Comparison of ENCODE assay signal across 19 cellular contexts in the genomic region with DNA sequence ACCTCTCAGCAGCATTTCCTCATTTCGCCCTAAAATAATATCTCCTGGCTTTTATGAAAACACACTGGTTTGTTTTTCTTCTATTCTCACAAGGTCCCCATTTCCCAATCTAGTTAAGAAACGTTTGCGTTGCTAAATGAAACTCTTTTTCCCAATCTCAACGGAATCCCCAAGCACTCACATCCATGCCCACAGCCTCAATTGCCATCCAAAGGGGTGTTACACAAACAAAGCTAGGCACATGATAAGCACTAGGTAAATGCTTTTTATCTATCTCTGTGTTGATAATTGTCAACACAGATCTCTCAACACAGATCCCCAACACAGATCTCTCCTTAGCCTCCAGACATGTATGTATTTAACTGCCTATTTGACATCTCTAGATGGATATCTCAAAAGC. TPM values are rescaled to one million over a fixed set of nuclear protein-coding genes. Genes with fewer than 3 reads are reported as not detected.
A peak's percentile ranks its signal among the peaks of the same experiment; 100 is the strongest.
DNase-seq lines count a peak whose midpoint lies in the region; FAIRE-seq and TF ChIP-seq lines count a peak whose summit lies in the region.
"Had no signal": no experiment of that assay in that cellular context is flagged by ENCODE, and none has a peak within 500 bp of the region (broad histone marks: within the 10 kb centered on the region; RNA-seq: fewer than 3 reads in every experiment).

No MANE protein-coding gene starts in this region.

- H3K36me3 ChIP-seq in Caco-2 (ENCODE audit: control insufficient read depth, insufficient read depth, low read length) (no peaks in the 10 kb centered on the region; the same call in 1 of the 2 replicates), bronchial epithelial cell (ENCODE audit: control insufficient read depth, insufficient read depth, low read length) (no peaks in the 10 kb centered on the region), neutrophil (no peaks in the 10 kb centered on the region)
- H3K36me3 ChIP-seq: BE2C had no signal

- intact Hi-C loops in Caco-2 (cut with micrococcal nuclease; ENCODE audit: unreplicated experiment): loop anchor here (1.0 to 2.0 kb wide), 2 partner anchors 41 to 48 kb away; no protein-coding TSS in a partner anchor
- intact Hi-C loops in activated CD4-positive, alpha-beta memory T cell treated with anti-CD3 and anti-CD28 coated beads for 36 hours (cut with micrococcal nuclease): no loop called here

- H3K27ac Mint-ChIP-seq in Caco-2 (ENCODE audit: unreplicated experiment): no peak overlapping the region
- no peak overlapping the region for H3K27ac Mint-ChIP-seq in activated CD4-positive, alpha-beta memory T cell treated with anti-CD3 and anti-CD28 coated beads for 36 hours
- H3K27ac Mint-ChIP-seq: CD4-positive, CD25-positive, alpha-beta regulatory T cell; H9 had no signal

- H3K27me3 ChIP-seq in Caco-2 (replicated peaks; ENCODE audit: control insufficient read depth, insufficient read depth, low read length) (no peaks in the 10 kb centered on the region), bronchial epithelial cell (ENCODE audit: control insufficient read depth, insufficient read depth, low read length) (no peaks in the 10 kb centered on the region), neutrophil (peaks cover 2% of the 10 kb centered on the region)

- no peak for TF ChIP-seq CTCF in Caco-2 (IDR thresholded peaks at IDR 0.05; ENCODE audit: insufficient read depth in 1 of 2, low read depth in 1 of 2, low read length in 1 of 2, severe bottlenecking in 1 of 2, unreplicated experiment in 1 of 2)
- TF ChIP-seq CTCF in bronchial epithelial cell (IDR thresholded peaks at IDR 0.05; ENCODE audit: insufficient read depth, low read length, severe bottlenecking): no peak
- no peak for TF ChIP-seq CTCF in neutrophil (IDR thresholded peaks at IDR 0.05)

- peak in 1 of 2 experiments; percentile 55 for DNase-seq in Caco-2
- DNase-seq in D341Med (ENCODE audit: low spot score): peak; percentile 3
- DNase-seq in bronchial epithelial cell (ENCODE audit: low read depth): no peak
- no peak for DNase-seq in activated CD4-positive, alpha-beta memory T cell treated with anti-CD3 and anti-CD28 coated beads for 36 hours
- no peak for DNase-seq in NCI-H2227 (lab: John Stamatoyannopoulos, UW; ENCODE audit: unreplicated experiment)
- DNase-seq: ACHN; BE2C; C1 segment of cervical spinal cord; CD4-positive, CD25-positive, alpha-beta regulatory T cell; CD8-positive, alpha-beta memory T cell; COR-L47; DMS153; DMS79 treated with DMSO at 0.1 percent for 48 hours; GF-D8; H9 had no signal

- CTCF ChIA-PET in Caco-2 (lab: Charles Lee): no interaction called here
- CTCF ChIA-PET in activated CD4-positive, alpha-beta memory T cell treated with anti-CD3 and anti-CD28 coated beads for 36 hours (lab: Charles Lee): interaction anchor here (0.6 kb wide), 1 partner anchor 1851 kb away, joined by 3 read pairs; no protein-coding TSS in a partner anchor

- no peaks in the 10 kb centered on the region for H3K27me3 Mint-ChIP-seq in Caco-2 (ENCODE audit: insufficient read depth, unreplicated experiment)
- peaks cover 8% of the 10 kb centered on the region for H3K27me3 Mint-ChIP-seq in activated CD4-positive, alpha-beta memory T cell treated with anti-CD3 and anti-CD28 coated beads for 36 hours

- peak overlapping the region; percentile 2 for H3K27ac ChIP-seq in neutrophil

- no TSS peak for BruUV-seq in Caco-2 (replicated peaks; lab: Mats Ljungman, UMichigan)

- peak overlapping the region; percentile 10 for H3K4me3 Mint-ChIP-seq in Caco-2 (ENCODE audit: unreplicated experiment)
- H3K4me3 Mint-ChIP-seq in activated CD4-positive, alpha-beta memory T cell treated with anti-CD3 and anti-CD28 coated beads for 36 hours: no peak overlapping the region
- H3K4me3 Mint-ChIP-seq: CD4-positive, CD25-positive, alpha-beta regulatory T cell; CD8-positive, alpha-beta memory T cell; H9 had no signal

- H3K9me3 Mint-ChIP-seq in Caco-2 (ENCODE audit: unreplicated experiment): no peaks in the 10 kb centered on the region
- H3K9me3 Mint-ChIP-seq in activated CD4-positive, alpha-beta memory T cell treated with anti-CD3 and anti-CD28 coated beads for 36 hours: no peaks in the 10 kb centered on the region
- H3K9me3 Mint-ChIP-seq: CD8-positive, alpha-beta memory T cell; H9 had no signal

- H3K4me1 Mint-ChIP-seq in Caco-2 (ENCODE audit: low read depth, unreplicated experiment): peaks cover 19% of the 10 kb centered on the region
- H3K4me1 Mint-ChIP-seq in activated CD4-positive, alpha-beta memory T cell treated with anti-CD3 and anti-CD28 coated beads for 36 hours (ENCODE audit: low read depth): no peaks in the 10 kb centered on the region
- H3K4me1 Mint-ChIP-seq: CD4-positive, CD25-positive, alpha-beta regulatory T cell; CD8-positive, alpha-beta memory T cell; H9 had no signal

- no peak overlapping the region for H3K4me3 ChIP-seq in Caco-2 (ENCODE audit: low read depth, low read length)
- H3K4me3 ChIP-seq in bronchial epithelial cell (ENCODE audit: low read depth, low read length): no peak overlapping the region
- no peak overlapping the region for H3K4me3 ChIP-seq in neutrophil (ENCODE audit: low read depth in 1 of 2, low read length in 1 of 2)

- no peaks in the 10 kb centered on the region for H3K36me3 Mint-ChIP-seq in Caco-2 (ENCODE audit: insufficient read depth, unreplicated experiment)
- H3K36me3 Mint-ChIP-seq in activated CD4-positive, alpha-beta memory T cell treated with anti-CD3 and anti-CD28 coated beads for 36 hours: no peaks in the 10 kb centered on the region
- H3K36me3 Mint-ChIP-seq: CD4-positive, CD25-positive, alpha-beta regulatory T cell; CD8-positive, alpha-beta memory T cell had no signal

- FAIRE-seq in bronchial epithelial cell (lab: Jason Lieb, UNC): peak; percentile 73
- FAIRE-seq: A204.1, GM19239, H1 had no signal

- H3K9me3 ChIP-seq in Caco-2 (no peaks in the 10 kb centered on the region), neutrophil (no peaks in the 10 kb centered on the region)
- H3K9me3 ChIP-seq: BE2C had no signal

- H3K4me1 ChIP-seq in Caco-2 (no peaks in the 10 kb centered on the region), neutrophil (ENCODE audit: control insufficient read depth in 1 of 2, insufficient read depth in 1 of 2, low read depth in 1 of 2, low read length in 1 of 2) (peaks cover 31 to 34% of the 10 kb centered on the region in 2 experiments)
- H3K4me1 ChIP-seq: BE2C had no signal

- POLR2A ChIA-PET in Caco-2 (lab: Charles Lee): no interaction called here
- POLR2A ChIA-PET in activated CD4-positive, alpha-beta memory T cell treated with anti-CD3 and anti-CD28 coated beads for 36 hours (lab: Charles Lee): no interaction called here

RNA-seq across cellular contexts. Expression of gene TF, which starts 35.2 kb away (rescaled TPM):
- total RNA-seq in Caco-2 (2022) (23.4 and 26.6 TPM in 2 replicates), bronchial epithelial cell (under 0.01 and 0.13 TPM in 2 replicates)
- under 1 TPM; 0.44 to 0.67 TPM for total RNA-seq in activated CD4-positive, alpha-beta memory T cell treated with anti-CD3 and anti-CD28 coated beads for 36 hours

RNA-seq across cellular contexts. Expression of gene TOPBP1, which starts 49.3 kb away (rescaled TPM):
- 57.1 and 68.2 TPM in 2 replicates for total RNA-seq in Caco-2 (2022)
- 12.4 and 14.2 TPM in 2 replicates for total RNA-seq in bronchial epithelial cell
- 10 to 100 TPM; 73.9 to 79.1 TPM for total RNA-seq in activated CD4-positive, alpha-beta memory T cell treated with anti-CD3 and anti-CD28 coated beads for 36 hours

Comparison
In these comparisons a context has a peak if more than half of its experiments do, and no peak if none do; other contexts are left out.
1. RNA of gene TF, which starts 35.2 kb away (total RNA-seq): 23.4 to 26.6 TPM in Caco-2; 0.44 to 0.67 TPM in activated CD4-positive, alpha-beta memory T cell treated with anti-CD3 and anti-CD28 coated beads for 36 hours and under 0.01 to 0.13 TPM in bronchial epithelial cell; every median in the first group is over 10 times any median in the second.